Comparison of ENCODE assay signal across 12 cellular contexts in the genomic region with DNA sequence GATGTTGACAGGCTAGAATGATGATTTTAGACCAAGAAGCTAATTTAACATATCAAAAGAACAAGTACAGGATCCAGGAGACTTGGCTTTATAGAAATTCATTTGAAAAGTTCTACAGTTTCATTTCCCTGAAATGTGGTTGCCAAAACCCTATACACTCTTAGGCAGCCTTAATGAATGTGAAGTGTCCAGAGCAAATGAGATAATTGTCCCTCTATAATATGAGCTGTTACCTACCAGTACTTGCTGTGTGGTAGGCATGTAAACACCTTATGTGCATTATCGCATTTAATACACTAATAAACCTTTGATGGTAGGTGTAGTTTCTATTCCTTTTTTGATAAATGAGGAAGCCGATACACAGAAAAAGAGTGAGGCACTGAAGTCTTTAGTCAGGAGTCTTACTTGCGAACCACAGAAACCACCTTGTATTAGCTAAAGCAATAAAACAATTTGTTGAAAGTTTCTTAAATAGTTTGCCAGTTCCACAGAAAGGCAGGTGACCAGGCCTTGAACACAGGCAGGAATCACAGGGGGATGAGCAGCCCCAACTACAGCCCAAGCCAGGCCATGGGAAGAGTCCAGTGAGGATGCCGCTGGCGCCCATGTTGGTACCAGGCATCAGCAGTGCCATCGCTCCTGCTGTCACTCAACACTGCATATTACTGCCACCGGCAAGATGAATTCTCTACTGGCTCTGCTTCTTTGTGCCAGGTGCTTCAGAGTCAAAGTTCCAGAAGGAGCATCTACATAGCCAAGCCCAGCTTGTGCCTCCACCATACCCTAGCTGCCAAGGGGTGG.
DNase-seq lines count a peak whose midpoint lies in the region; ATAC-seq and TF ChIP-seq lines count a peak whose summit lies in the region.
"Had no signal": no experiment of that assay in that cellular context is flagged by ENCODE, and none has a peak within 500 bp of the region (broad histone marks: within the 10 kb centered on the region; RNA-seq: fewer than 3 reads in every experiment).

No MANE protein-coding gene starts in this region.

- no peaks in the 10 kb centered on the region for H3K9me2 ChIP-seq in OCI-LY1 (ENCODE audit: low read depth, low read length)

- H3K9ac ChIP-seq in BLaER1 treated with 17β-estradiol and CSF1 and Interleukin-3, amounts not matched to agents 10 nM and 100 nM: no peak overlapping the region
- peak overlapping the region; percentile 44; the same call in 1 of the 2 replicates for H3K9ac ChIP-seq in OCI-LY1 (ENCODE audit: low read length)
- H3K9ac ChIP-seq: KMS-11 had no signal

- no peak overlapping the region for H2AFZ ChIP-seq in OCI-LY1 (ENCODE audit: low read length)

- TF ChIP-seq EP300 in stomach (IDR thresholded peaks at IDR 0.05): no peak

- peak overlapping the region in 6 of 11 experiments; percentile 10 to 74 (median 49); a peak in 10 of 22 replicates for H3K4me2 ChIP-seq in BLaER1 treated with 17β-estradiol and CSF1 and Interleukin-3, amounts not matched to agents 10 nM and 100 nM
- H3K4me2 ChIP-seq in OCI-LY1 (ENCODE audit: low read length): peak overlapping the region; percentile 44
- H3K4me2 ChIP-seq: KMS-11 had no signal

- H3K79me2 ChIP-seq in OCI-LY1 (ENCODE audit: insufficient read depth, low read length): no peaks in the 10 kb centered on the region

- ATAC-seq in GM19372 (IDR thresholded peaks at IDR 0.05; ENCODE audit: low read depth, unreplicated experiment): peak; percentile 44
- ATAC-seq in HG02973 (IDR thresholded peaks at IDR 0.05; ENCODE audit: unreplicated experiment): peak; percentile 52
- no peak for ATAC-seq in GM19397 (IDR thresholded peaks at IDR 0.05; ENCODE audit: unreplicated experiment)

- H3K27ac ChIP-seq in BLaER1 treated with 17β-estradiol and CSF1 and Interleukin-3, amounts not matched to agents 10 nM and 100 nM: no peak overlapping the region
- H3K27ac ChIP-seq in OCI-LY1 (ENCODE audit: low read depth, low read length, poor library complexity, severe bottlenecking) (peak overlapping the region; percentile 89), stomach (no peak overlapping the region)
- H3K27ac ChIP-seq: colonic mucosa, KMS-11 had no signal

- no peak for TF ChIP-seq CTCF in OCI-LY1 (IDR thresholded peaks at IDR 0.05; ENCODE audit: low read length)
- TF ChIP-seq CTCF in stomach (IDR thresholded peaks at IDR 0.05): no peak

- peaks cover 21 to 86% (median 27%) of the 10 kb centered on the region in 11 experiments for H3K36me3 ChIP-seq in BLaER1 treated with 17β-estradiol and CSF1 and Interleukin-3, amounts not matched to agents 10 nM and 100 nM
- H3K36me3 ChIP-seq in OCI-LY1 (ENCODE audit: insufficient read depth, low read length) (peaks cover 88% of the 10 kb centered on the region), stomach (peaks cover 8 to 62% (median 53%) of the 10 kb centered on the region in 4 donors), MG63 (peaks cover 39% of the 10 kb centered on the region)
- H3K36me3 ChIP-seq: colonic mucosa had no signal

- peaks cover 3% of the 10 kb centered on the region; the same call in 1 of the 2 replicates for H3F3A ChIP-seq in OCI-LY1 (ENCODE audit: insufficient read depth, low read length)

- H3K4me1 ChIP-seq in BLaER1 treated with 17β-estradiol and CSF1 and Interleukin-3, amounts not matched to agents 10 nM and 100 nM: peaks cover 0 to 38% (median 12%) of the 10 kb centered on the region in 10 experiments; a peak in 13 of 20 replicates
- peaks cover 62% of the 10 kb centered on the region for H3K4me1 ChIP-seq in OCI-LY1 (ENCODE audit: insufficient read depth, low read length, severe bottlenecking)
- peaks cover 0 to 19% (median 9%) of the 10 kb centered on the region in 4 donors for H3K4me1 ChIP-seq in stomach
- H3K4me1 ChIP-seq: colonic mucosa had no signal

- WGBS in stomach, 5 donors: 79 to 97% (median 81%) methylated on average over 7 of the region's 7 CpGs

- H3K27me3 ChIP-seq in BLaER1 treated with 17β-estradiol and CSF1 and Interleukin-3, amounts not matched to agents 10 nM and 100 nM: no peaks in the 10 kb centered on the region
- H3K27me3 ChIP-seq in OCI-LY1 (ENCODE audit: insufficient read depth, low read length) (no peaks in the 10 kb centered on the region), stomach (no peaks in the 10 kb centered on the region), MG63 (no peaks in the 10 kb centered on the region)
- H3K27me3 ChIP-seq: colonic mucosa had no signal

- intact Hi-C loops in stomach (cut with DNase I; ENCODE audit: low total_unique reads): loop anchor here (10.0 kb wide), 1 partner anchor 121 kb away; no protein-coding TSS in a partner anchor

- H4K20me1 ChIP-seq in BLaER1 treated with 17β-estradiol and CSF1 and Interleukin-3, amounts not matched to agents 10 nM and 100 nM: peaks cover 0 to 63% (median 0%) of the 10 kb centered on the region in 11 experiments; a peak in 6 of 22 replicates
- no peaks in the 10 kb centered on the region for H4K20me1 ChIP-seq in OCI-LY1 (ENCODE audit: insufficient read depth, low read length)

- no peak overlapping the region for H3K4me3 ChIP-seq in BLaER1 treated with 17β-estradiol and CSF1 and Interleukin-3, amounts not matched to agents 10 nM and 100 nM
- H3K4me3 ChIP-seq in OCI-LY1 (ENCODE audit: low read depth, low read length, poor library complexity, severe bottlenecking) (no peak overlapping the region), stomach (no peak overlapping the region), MG63 (no peak overlapping the region)
- H3K4me3 ChIP-seq: colonic mucosa had no signal

- H3K9me3 ChIP-seq in BLaER1 treated with 17β-estradiol and CSF1 and Interleukin-3, amounts not matched to agents 10 nM and 100 nM (replicated peaks in 1 of 11): peaks cover 0 to 10% (median 5%) of the 10 kb centered on the region in 11 experiments; a peak in 8 of 22 replicates
- H3K9me3 ChIP-seq in OCI-LY1 (ENCODE audit: low read length) (no peaks in the 10 kb centered on the region), stomach (no peaks in the 10 kb centered on the region), MG63 (no peaks in the 10 kb centered on the region; the same call in 1 of the 2 replicates)
- H3K9me3 ChIP-seq: colonic mucosa had no signal

- DNase-seq in stomach (no peak), middle frontal gyrus (ENCODE audit: extremely low spot score, low spot score) (no peak), MG63 (no peak)
- DNase-seq: activated naive CD8-positive, alpha-beta T cell treated with anti-CD3 and anti-CD28 coated beads, Interleukin-2, amount 10 ng/mL, durations not matched to agents 7 days and 5 days; colonic mucosa; stimulated activated CD4-positive, alpha-beta T cell treated with anti-CD3 and anti-CD28 coated beads, Interleukin-12 subunit alpha, Interleukin-12 subunit beta, amount 100 ng/mL, for 4 hours had no signal

- no peak for TF ChIP-seq POLR2A in stomach (IDR thresholded peaks at IDR 0.05)
